In the genomic region with DNA sequence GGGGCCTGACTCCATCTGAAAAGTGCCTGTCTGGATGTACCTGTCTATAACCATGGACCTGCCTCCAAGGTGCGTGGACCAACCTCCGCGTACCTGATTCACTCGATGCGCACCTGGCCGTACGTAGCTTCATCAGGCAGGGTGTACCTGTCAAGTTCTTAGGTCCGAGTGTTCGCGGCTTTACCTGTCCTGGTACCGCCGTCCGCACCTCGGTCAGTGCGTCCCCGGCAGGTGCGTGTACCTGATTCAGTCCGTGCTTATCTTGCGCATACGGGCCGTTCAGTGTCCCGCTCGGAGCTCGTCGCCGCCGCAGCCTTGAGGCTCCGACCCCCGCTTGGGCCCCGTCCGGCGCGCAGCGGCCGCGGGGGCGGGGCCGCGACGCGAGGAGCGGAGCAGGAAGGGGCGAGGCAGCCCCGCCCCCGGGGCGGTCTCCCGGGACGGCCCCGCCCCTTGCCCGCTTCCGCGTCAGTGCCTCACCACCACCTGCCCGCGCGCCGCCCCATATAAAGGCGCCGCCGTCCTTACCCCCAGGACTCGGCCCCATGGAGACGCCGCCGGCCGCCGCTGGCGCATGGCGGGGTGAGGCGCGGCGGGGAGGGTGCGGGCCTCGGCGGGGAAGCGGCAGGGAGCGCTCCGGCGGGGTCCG, we compare ENCODE assay signal across 8 cellular contexts. TPM values are rescaled to one million over a fixed set of nuclear protein-coding genes. Genes with fewer than 3 reads are reported as not detected.
DNase-seq lines count a peak whose midpoint lies in the region; ATAC-seq, FAIRE-seq and TF ChIP-seq lines count a peak whose summit lies in the region.

A gene (plus strand): TSS at position 530 of the 646 bp plus-strand sequence. CDS start 917 bp downstream, outside the sequence.

- peaks cover 8% of the 10 kb centered on the region for H3K23me2 ChIP-seq in H1 (ENCODE audit: low read depth, low read length)

- peaks cover 20 to 40% (median 32%) of the 10 kb centered on the region in 11 experiments for H3K36me3 ChIP-seq in BLaER1 treated with 17β-estradiol and CSF1 and Interleukin-3, amounts not matched to agents 10 nM and 100 nM
- peaks cover 0 to 9% (median 4%) of the 10 kb centered on the region in 4 experiments; a peak in 4 of 8 replicates for H3K36me3 ChIP-seq in H1 (ENCODE audit: control insufficient read depth in 2 of 4, insufficient read depth in 4 of 4, low read length in 3 of 4)
- no peaks in the 10 kb centered on the region for H3K36me3 ChIP-seq in mesendoderm (ENCODE audit: control insufficient read depth, insufficient read depth, low read length)

- peak within 1 kb of the TSS; percentile 98; the same call in 1 of the 2 replicates for H2BK12ac ChIP-seq in H1 (ENCODE audit: low read depth, low read length)

- H2BK5ac ChIP-seq in H1 (ENCODE audit: low read depth, low read length) (0 out of 2 replicates have a peak within 1 kb of the TSS, but pooled peaks have one; percentile 49), mesendoderm (ENCODE audit: low read length) (no peak within 1 kb of the TSS)

- H3K9me3 ChIP-seq in BLaER1 treated with 17β-estradiol and CSF1 and Interleukin-3, amounts not matched to agents 10 nM and 100 nM (replicated peaks in 1 of 11) = no peaks in the 10 kb centered on the region
- H3K9me3 ChIP-seq in H1 (ENCODE audit: insufficient read depth in 2 of 2, low read depth in 1 of 2, low read length in 1 of 2) = no peaks in the 10 kb centered on the region

- H2AK5ac ChIP-seq in H1 (ENCODE audit: low read depth, low read length) (no peak within 1 kb of the TSS), mesendoderm (ENCODE audit: low read length) (peak within 1 kb of the TSS; percentile 77)

- no peak for TF ChIP-seq EP300 in H1 (IDR thresholded peaks at IDR 0.05; ENCODE audit: borderline replicate concordance in 1 of 2, low read depth in 2 of 2, low read length in 2 of 2)

- H2BK120ac ChIP-seq in H1 (replicated peaks; ENCODE audit: low read depth, low read length) (no peak within 1 kb of the TSS), mesendoderm (ENCODE audit: low read depth, low read length) (no peak within 1 kb of the TSS)

- H4K8ac ChIP-seq in H1 (ENCODE audit: extremely low read depth, insufficient read depth, low read length) (peak within 1 kb of the TSS; percentile 3; the same call in 1 of the 2 replicates), mesendoderm (ENCODE audit: low read depth, low read length) (no peak within 1 kb of the TSS)

- H2BK20ac ChIP-seq in H1 (ENCODE audit: low read length) = peak within 1 kb of the TSS; percentile 94; the same call in 1 of the 2 replicates

- peak within 1 kb of the TSS; percentile 99; the same call in 1 of the 2 replicates for H2BK15ac ChIP-seq in H1 (ENCODE audit: low read length)
- H2BK15ac ChIP-seq in mesendoderm (replicated peaks; ENCODE audit: low read depth) = no peak within 1 kb of the TSS

- ATAC-seq in GM19328 (IDR thresholded peaks at IDR 0.05; ENCODE audit: unreplicated experiment) (peak; percentile 59), HG03565 (IDR thresholded peaks at IDR 0.05; ENCODE audit: unreplicated experiment) (peak; percentile 62)

- TF ChIP-seq POLR2A in H1 (IDR thresholded peaks at IDR 0.05; ENCODE audit: control extremely low read depth in 1 of 2, low read depth in 2 of 2, low read length in 2 of 2) = peak in 1 of 2 experiments; percentile 86; a peak in 2 of 3 replicates

- peaks cover 22 to 45% (median 28%) of the 10 kb centered on the region in 11 experiments; a peak in 18 of 22 replicates for H4K20me1 ChIP-seq in BLaER1 treated with 17β-estradiol and CSF1 and Interleukin-3, amounts not matched to agents 10 nM and 100 nM
- peaks cover 0 to 20% of the 10 kb centered on the region in 2 experiments for H4K20me1 ChIP-seq in H1 (replicated peaks in 1 of 2; ENCODE audit: control insufficient read depth in 1 of 2, insufficient read depth in 2 of 2, low read length in 2 of 2)

- H3K27me3 ChIP-seq in BLaER1 treated with 17β-estradiol and CSF1 and Interleukin-3, amounts not matched to agents 10 nM and 100 nM = peaks cover 0 to 5% (median 0%) of the 10 kb centered on the region in 11 experiments; a peak in 2 of 22 replicates
- H3K27me3 ChIP-seq in H1 (replicated peaks in 1 of 4; ENCODE audit: control insufficient read depth in 3 of 4, extremely low read depth in 1 of 4, insufficient read depth in 3 of 4, low read length in 3 of 4) (peaks cover 1 to 13% (median 9%) of the 10 kb centered on the region in 4 experiments; a peak in 6 of 7 replicates), mesendoderm (ENCODE audit: insufficient read depth, low read length, poor library complexity) (no peaks in the 10 kb centered on the region)

- H3K27ac ChIP-seq in BLaER1 treated with 17β-estradiol and CSF1 and Interleukin-3, amounts not matched to agents 10 nM and 100 nM = peak within 1 kb of the TSS; percentile 79 to 98 (median 93)
- H3K27ac ChIP-seq in H1 (ENCODE audit: low read depth, low read length) (no peak within 1 kb of the TSS), mesendoderm (ENCODE audit: low read depth, low read length) (no peak within 1 kb of the TSS)

- no peak for FAIRE-seq in H1 (lab: Jason Lieb, UNC)

- DNase-seq in NOMO-1 treated with DMSO at 0.1 percent for 48 hours (lab: John Stamatoyannopoulos, UW; ENCODE audit: unreplicated experiment) (peak; percentile 72), H1 (ENCODE audit: low read depth in 1 of 2, low spot score in 2 of 2) (peak; percentile 70 to 88), mesendoderm (peak; percentile 91)
- peak; percentile 84 to 90 (median 89) for DNase-seq in activated CD8-positive, alpha-beta memory T cell treated with anti-CD3 and anti-CD28 coated beads for 48 hours (ENCODE audit: low read depth in 2 of 3, low spot score in 2 of 3)
- peak; percentile 74 for DNase-seq in stimulated activated CD8-positive, alpha-beta memory T cell treated with anti-CD3 and anti-CD28 coated beads, Interleukin-15, amount 100 ng/mL, for 1 hour (ENCODE audit: low read depth)

- no peak within 1 kb of the TSS for H3K14ac ChIP-seq in H1 (ENCODE audit: insufficient read length)

- CTCF ChIA-PET in H1 (lab: Charles Lee; ENCODE audit: partially characterized antibody) = interaction anchor here (0.6 to 17.4 kb wide), 6 partner anchors 8 to 926 kb away, joined by 3 to 213 read pairs (median 8); no protein-coding TSS in a partner anchor

- H3K79me1 ChIP-seq in H1 (ENCODE audit: low read depth, low read length) (peaks cover 6% of the 10 kb centered on the region), mesendoderm (ENCODE audit: low read length) (peaks cover 21% of the 10 kb centered on the region)

- H3K56ac ChIP-seq in H1 (replicated peaks; ENCODE audit: insufficient read length, low read depth, low read length) = no peak within 1 kb of the TSS
- peak within 1 kb of the TSS; percentile 95 for H3K56ac ChIP-seq in mesendoderm (ENCODE audit: low read length)

- peaks cover 51 to 72% (median 71%) of the 10 kb centered on the region in 10 experiments for H3K4me1 ChIP-seq in BLaER1 treated with 17β-estradiol and CSF1 and Interleukin-3, amounts not matched to agents 10 nM and 100 nM
- peaks cover 6 to 60% (median 36%) of the 10 kb centered on the region in 4 experiments for H3K4me1 ChIP-seq in H1 (replicated peaks in 1 of 4; ENCODE audit: control insufficient read depth in 3 of 4, insufficient read depth in 4 of 4, low read length in 3 of 4)
- H3K4me1 ChIP-seq in mesendoderm (ENCODE audit: control insufficient read depth, low read depth, low read length) = peaks cover 29% of the 10 kb centered on the region

- H2AFZ ChIP-seq in H1 (ENCODE audit: low read length) = peak within 1 kb of the TSS; percentile 80; the same call in 1 of the 2 replicates

- peak within 1 kb of the TSS; percentile 7 for H4K91ac ChIP-seq in H1 (replicated peaks; ENCODE audit: insufficient read length, low read length)

- peak within 1 kb of the TSS; percentile 54 for H3K4ac ChIP-seq in H1 (replicated peaks; ENCODE audit: insufficient read length, low read depth, low read length)
- H3K4ac ChIP-seq in mesendoderm (ENCODE audit: low read depth, low read length) = no peak within 1 kb of the TSS

- TF ChIP-seq CTCF in H1 (IDR thresholded peaks at IDR 0.05; ENCODE audit: control extremely low read depth in 1 of 3, insufficient read depth in 1 of 3, low read depth in 1 of 3, low read length in 3 of 3) = no peak

- H4K5ac ChIP-seq in H1 (ENCODE audit: insufficient read length, low read depth, low read length) = no peak within 1 kb of the TSS
- H4K5ac ChIP-seq in mesendoderm (ENCODE audit: low read length) = no peak within 1 kb of the TSS

- WGBS in H1 (ENCODE audit: extremely low coverage in 1 of 2, insufficient coverage in 1 of 2, insufficient read length in 1 of 2, insufficient replicate concordance in 2 of 2, low coverage in 1 of 2, low lambda C conversion rate in 2 of 2, missing lambda C conversion rate in 1 of 2), 2 experiments = 5% methylated on average over 28 of the region's 78 CpGs; no CpG with 5 or more reads in 1 of the 2 experiments
- no CpG with 5 or more reads among the region's 78 CpGs for WGBS in mesendoderm (ENCODE audit: extremely low coverage, insufficient coverage, low lambda C conversion rate)

- H3K18ac ChIP-seq in H1 (ENCODE audit: extremely low read depth, low read length) (peak within 1 kb of the TSS; percentile 42; the same call in 1 of the 2 replicates), mesendoderm (ENCODE audit: low read length) (peak within 1 kb of the TSS; percentile 33)

- no peak within 1 kb of the TSS for H3K23ac ChIP-seq in H1 (ENCODE audit: insufficient read length)
- H3K23ac ChIP-seq in mesendoderm (ENCODE audit: low read length) = peak within 1 kb of the TSS; percentile 60

- POLR2A ChIA-PET in H1 (lab: Charles Lee; ENCODE audit: partially characterized antibody) = interaction anchor here (0.7 to 5.7 kb wide), 16 partner anchors 10 to 623 kb away, joined by 3 to 68 read pairs (median 4); a partner anchor contains a TSS

- peak within 1 kb of the TSS; percentile 84 to 95 (median 92) for H3K9ac ChIP-seq in BLaER1 treated with 17β-estradiol and CSF1 and Interleukin-3, amounts not matched to agents 10 nM and 100 nM
- H3K9ac ChIP-seq in H1 (replicated peaks in 1 of 4; ENCODE audit: extremely low read depth in 1 of 4, low read depth in 3 of 4, low read length in 3 of 4) = peak within 1 kb of the TSS in 3 of 4 experiments; percentile 39 to 55 (median 50); a peak in 6 of 7 replicates
- H3K9ac ChIP-seq in mesendoderm (ENCODE audit: low read length) = peak within 1 kb of the TSS; percentile 90

- H3K4me3 ChIP-seq in BLaER1 treated with 17β-estradiol and CSF1 and Interleukin-3, amounts not matched to agents 10 nM and 100 nM = peak within 1 kb of the TSS; percentile 81 to 96 (median 86)
- H3K4me3 ChIP-seq in H1 (ENCODE audit: extremely low read depth in 1 of 4, insufficient read depth in 2 of 4, low read depth in 3 of 4, low read length in 4 of 4) (peak within 1 kb of the TSS; percentile 46 to 76 (median 62)), mesendoderm (ENCODE audit: low read length) (peak within 1 kb of the TSS; percentile 38)

- no peak for TF ChIP-seq RAD21 in H1 (IDR thresholded peaks at IDR 0.05 in 1 of 2, conservative IDR thresholded peaks at IDR 0.05 in 1 of 2; ENCODE audit: low read depth in 2 of 2, low read length in 2 of 2)

- peak within 1 kb of the TSS; percentile 99 to 100 (median 100) for H3K4me2 ChIP-seq in BLaER1 treated with 17β-estradiol and CSF1 and Interleukin-3, amounts not matched to agents 10 nM and 100 nM
- H3K4me2 ChIP-seq in H1 (ENCODE audit: insufficient read depth in 1 of 2, low read depth in 2 of 2, low read length in 2 of 2) = peak within 1 kb of the TSS; percentile 75 to 98
- H3K4me2 ChIP-seq in mesendoderm (ENCODE audit: low read length) = peak within 1 kb of the TSS; percentile 82

- H3K79me2 ChIP-seq in H1 (ENCODE audit: control insufficient read depth in 1 of 2, insufficient read depth in 2 of 2, low read length in 2 of 2) (peaks cover 0 to 26% of the 10 kb centered on the region in 2 experiments; a peak in 2 of 4 replicates), mesendoderm (ENCODE audit: control insufficient read depth, insufficient read depth, low read length) (peaks cover 35% of the 10 kb centered on the region)

RNA-seq across cellular contexts. Expression of the gene that starts here (rescaled TPM):
- total RNA-seq in H1 (2021; fragmentation: NEBNext Ultra II Directional; extraction: Animal tissue kit (Norgen Biotek cat#: 25700)) = 7.4 TPM in 2 replicates
- 10.0 and 13.7 TPM in 2 replicates for polyA plus RNA-seq in H1 (2011; rRNA removed)
- polyA plus RNA-seq in H1 (2011; cell fraction: cytosol; rRNA removed) = 8.1 TPM
- polyA plus RNA-seq in H1 (2011; cell fraction: nucleus; rRNA removed) = 20.1 TPM
- 5.6 to 7.4 TPM (median 6.7 TPM) in 4 replicates for polyA plus RNA-seq in H1 (2012, experiment 1 of 2)
- polyA plus RNA-seq in H1 (2012, experiment 2 of 2) = 6.9 TPM
- 4.6 TPM for polyA plus RNA-seq in H1 (2013, experiment 1 of 2)
- polyA plus RNA-seq in H1 (2013, experiment 2 of 2) = 4.4 TPM
- polyA minus RNA-seq in H1 (2011; rRNA and poly(A)+ RNA removed) = 4.1 and 7.6 TPM in 2 replicates
- 3.1 TPM for polyA minus RNA-seq in H1 (2011; cell fraction: cytosol; rRNA and poly(A)+ RNA removed)
- polyA minus RNA-seq in H1 (2011; cell fraction: nucleus; rRNA and poly(A)+ RNA removed) = 5.9 TPM
- polyA plus RNA-seq in mesendoderm (2013, experiment 1 of 2) = 5.6 TPM
- polyA plus RNA-seq in mesendoderm (2013, experiment 2 of 2) = 6.0 TPM

Comparison
In these comparisons a context has a peak if more than half of its experiments do, and no peak if none do; other contexts are left out.
1. H3K27ac ChIP-seq: peak in BLaER1 treated with 17β-estradiol and CSF1 and Interleukin-3, amounts not matched to agents 10 nM and 100 nM (11 of 11); none in H1 (single experiment) and mesendoderm (single experiment).
2. Peak in every context shown above with its lines, with median percentiles within 50 percentile points of each other: H3K4me2 ChIP-seq, H3K4me3 ChIP-seq, H3K9ac ChIP-seq and DNase-seq.